ENCODE assay signal across 25 cellular contexts in genomic region chr3:10496121-10496863, GRCh38. TPM values are rescaled to one million over a fixed set of nuclear protein-coding genes. Genes with fewer than 3 reads are reported as not detected.
"Had no signal": no experiment of that assay in that cellular context is flagged by ENCODE, and none has a peak within 500 bp of the region (broad histone marks: within the 10 kb centered on the region; RNA-seq: fewer than 3 reads in every experiment).

No MANE protein-coding gene starts in this region.

- H3K27ac ChIP-seq: lower lobe of right lung, pancreas, spleen, stomach, thyroid gland had no signal

- H3K4me3 ChIP-seq: lower lobe of right lung, pancreas, spleen, stomach, thyroid gland had no signal

- H3K9me3 ChIP-seq: lower lobe of right lung, pancreas, spleen, stomach, thyroid gland had no signal

- DNase-seq: dermis blood vessel endothelial cell; erythroblast; foreskin melanocyte; hippocampal formation; left colon; lower lobe of right lung; natural killer cell; nucleus accumbens; pancreas; spleen; stimulated activated CD4-positive, alpha-beta T cell treated with anti-CD3 and anti-CD28 coated beads, Interleukin-15, amount 100 ng/mL, for 24 hours; stimulated activated CD4-positive, alpha-beta T cell treated with anti-CD3 and anti-CD28 coated beads, Interleukin-1b, Interleukin-23, amount 100 ng/mL, for 48 hours; stimulated activated CD4-positive, alpha-beta T cell treated with anti-CD3 and anti-CD28 coated beads, Interleukin-4, amount 100 ng/mL, for 24 hours; stimulated activated naive CD4-positive, alpha-beta T cell; stomach; substantia nigra; thyroid gland had no signal

- H3K4me1 Mint-ChIP-seq: memory B cell, mesothelial cell of epicardium, natural killer cell had no signal

- H3K4me1 ChIP-seq: lower lobe of right lung, pancreas, spleen, thyroid gland had no signal

- H3K4me3 Mint-ChIP-seq: memory B cell, mesothelial cell of epicardium, natural killer cell, neural crest cell, type B pancreatic cell had no signal

- H3K27ac Mint-ChIP-seq: memory B cell, mesothelial cell of epicardium, natural killer cell, progenitor cell of endocrine pancreas, type B pancreatic cell had no signal

- H3K27me3 ChIP-seq: pancreas, spleen, thyroid gland had no signal

- H3K9me3 Mint-ChIP-seq: memory B cell, mesothelial cell of epicardium, natural killer cell, neural crest cell, type B pancreatic cell had no signal

- H3K36me3 ChIP-seq: lower lobe of right lung, pancreas, spleen, stomach, thyroid gland had no signal

- ATAC-seq: left colon, lower lobe of right lung, natural killer cell, pancreas, sciatic nerve had no signal

- H3K36me3 Mint-ChIP-seq: memory B cell, mesothelial cell of epicardium, natural killer cell, type B pancreatic cell had no signal

RNA-seq across cellular contexts. Expression of gene ATP2B2, which starts 9.1 kb away (rescaled TPM):
- total RNA-seq: dermis blood vessel endothelial cell, endothelial cell of umbilical vein, kidney epithelial cell, mesothelial cell of epicardium, natural killer cell had no signal
- polyA plus RNA-seq: endothelial cell of umbilical vein had no signal
